1 cellular context compared by ENCODE assay signal in the genomic region with DNA sequence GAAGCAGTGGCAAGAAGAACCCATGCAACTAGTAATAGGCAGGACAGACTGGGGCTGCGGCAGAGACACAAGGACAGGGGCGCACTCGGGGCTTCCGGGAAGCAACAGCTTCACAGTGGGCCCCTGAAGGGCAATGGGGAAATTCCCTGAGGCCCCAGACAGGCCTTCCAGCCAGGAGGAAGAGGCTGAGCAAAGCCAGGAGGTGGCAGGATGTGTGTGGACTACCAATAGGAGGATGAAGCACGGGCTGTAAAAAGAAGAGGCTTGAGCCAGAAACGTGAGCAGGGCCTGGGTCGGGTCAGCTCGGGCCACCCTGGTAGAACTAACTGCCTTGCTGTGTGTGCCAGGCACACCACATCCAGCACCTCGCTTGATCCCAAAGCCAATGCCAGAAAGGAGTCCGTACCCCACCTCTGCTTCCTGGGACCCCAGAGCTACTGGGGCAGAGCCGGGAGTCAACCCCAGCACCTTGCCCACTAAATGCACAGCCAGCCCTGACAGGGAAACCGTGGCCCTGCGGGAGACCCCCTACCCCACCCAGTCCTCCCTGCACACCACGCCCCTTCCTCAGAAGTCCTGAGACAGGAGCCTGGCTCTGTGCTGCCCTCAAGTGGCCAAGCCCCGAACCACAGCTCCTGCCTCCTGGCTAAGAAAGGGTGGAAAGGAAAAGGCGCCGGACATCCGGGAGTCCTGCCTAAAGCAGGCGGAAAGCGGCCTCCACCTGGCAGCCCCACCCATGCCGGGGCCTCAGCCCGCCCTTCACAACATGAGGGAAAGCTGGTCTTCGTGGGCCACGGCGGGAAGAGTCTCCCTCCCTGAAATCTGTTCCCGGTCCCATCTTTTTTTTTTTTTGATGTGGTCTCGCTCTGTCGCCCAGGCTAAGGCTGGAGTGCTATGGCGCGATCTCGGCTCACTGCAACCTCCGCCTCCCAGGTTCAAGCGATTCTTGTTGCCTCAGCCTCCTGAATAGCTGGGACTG.
TF ChIP-seq lines count a peak whose summit lies in the region.

No MANE protein-coding gene starts in this region.

TF ChIP-seq in K562, 482 proteins besides CTCF, POLR2A, EP300 and RAD21 (continued from another document and continues in another):
- TF ChIP-seq TFE3 (CRISPR knock-in tag; IDR thresholded peaks at IDR 0.05) (no peak), SPI1 (IDR thresholded peaks at IDR 0.05; ENCODE audit: borderline replicate concordance, low read depth, low read length) (no peak), ETV5 (CRISPR knock-in tag; IDR thresholded peaks at IDR 0.05; ENCODE audit: low read depth) (peak; percentile 85), YBX1 (IDR thresholded peaks at IDR 0.05) (no peak), TBL1XR1 (IDR thresholded peaks at IDR 0.05; ENCODE audit: low read length in 2 of 2) (peak in 1 of 2 experiments; percentile 73; a peak in 1 of 4 replicates), ZBTB40 (IDR thresholded peaks at IDR 0.05) (peak; percentile 77), ZBTB40 (CRISPR knock-in tag; IDR thresholded peaks at IDR 0.05) (no peak), NR4A1 (CRISPR knock-in tag; IDR thresholded peaks at IDR 0.05) (no peak), NR4A1 (tag; IDR thresholded peaks at IDR 0.05) (no peak), RBM15 (IDR thresholded peaks at IDR 0.05; ENCODE audit: insufficient read depth, low read length) (no peak), HLTF (IDR thresholded peaks at IDR 0.05) (no peak), ZNF699 (CRISPR knock-in tag; IDR thresholded peaks at IDR 0.05; ENCODE audit: insufficient replicate concordance) (no peak), JUND (IDR thresholded peaks at IDR 0.05; ENCODE audit: borderline replicate concordance, low read depth, low read length) (peak; percentile 60; the same call in 1 of the 2 replicates), JUND (tag; IDR thresholded peaks at IDR 0.05; ENCODE audit: borderline replicate concordance, low read depth, low read length) (no peak; the same call in 2 of the 3 replicates), PHB2 (IDR thresholded peaks at IDR 0.05; ENCODE audit: low read depth) (no peak), ZNF407 (IDR thresholded peaks at IDR 0.05; ENCODE audit: low read depth) (no peak), NCOA1 (IDR thresholded peaks at IDR 0.05; ENCODE audit: low read depth) (no peak)
- TF ChIP-seq, protein P1, sequence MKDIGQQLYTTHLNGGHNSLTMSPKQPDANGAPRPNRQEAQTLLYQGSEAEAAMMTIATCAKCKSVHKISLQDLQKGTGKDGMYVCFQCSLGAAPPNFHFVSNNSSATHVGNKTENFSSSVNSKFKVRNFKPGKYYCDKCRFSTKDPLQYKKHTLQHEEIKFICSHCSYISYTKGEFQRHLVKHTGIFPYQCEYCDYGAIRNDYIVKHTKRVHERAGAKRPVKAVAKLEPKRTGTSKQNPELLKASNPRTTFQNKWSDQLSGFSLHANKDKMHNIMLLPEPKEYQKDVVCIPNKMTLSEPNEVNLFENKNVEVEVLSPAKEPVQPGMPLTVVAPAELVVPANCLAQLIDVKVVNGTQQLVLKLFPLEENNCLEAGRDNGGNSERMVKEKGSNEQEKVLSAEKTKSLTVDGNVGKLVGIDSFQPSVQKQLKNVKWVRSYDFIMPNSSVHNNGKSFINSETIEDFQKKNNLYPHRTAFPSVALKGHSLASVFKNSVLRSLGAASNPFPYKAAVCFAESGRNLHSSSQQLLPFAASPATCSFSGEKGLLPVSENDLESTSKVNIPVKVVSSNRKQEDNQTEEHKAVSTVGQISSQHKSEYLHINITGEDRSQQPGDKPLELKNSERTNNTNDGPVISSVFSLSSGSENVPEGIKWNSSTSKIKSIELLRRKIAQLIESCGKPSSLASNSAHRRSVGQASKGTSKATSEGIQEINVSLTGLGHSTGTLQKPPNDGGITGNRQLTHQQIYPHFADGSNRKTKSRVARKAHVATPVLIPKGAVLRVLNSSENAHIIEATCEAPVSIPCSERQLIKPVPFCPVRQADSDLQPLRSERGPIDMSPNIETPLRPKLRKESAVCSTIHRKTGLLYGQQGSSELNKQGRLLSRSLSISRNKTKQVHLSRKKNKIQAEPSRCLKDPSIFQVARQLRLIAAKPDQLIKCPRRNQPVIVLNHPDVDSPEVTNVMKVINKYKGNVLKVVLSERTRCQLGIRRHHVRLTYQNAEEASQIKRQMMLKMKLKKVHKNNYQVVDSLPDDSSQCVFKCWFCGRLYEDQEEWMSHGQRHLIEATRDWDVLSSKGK (CRISPR knock-in tag; IDR thresholded peaks at IDR 0.05), result no peak
- TF ChIP-seq, protein P2, sequence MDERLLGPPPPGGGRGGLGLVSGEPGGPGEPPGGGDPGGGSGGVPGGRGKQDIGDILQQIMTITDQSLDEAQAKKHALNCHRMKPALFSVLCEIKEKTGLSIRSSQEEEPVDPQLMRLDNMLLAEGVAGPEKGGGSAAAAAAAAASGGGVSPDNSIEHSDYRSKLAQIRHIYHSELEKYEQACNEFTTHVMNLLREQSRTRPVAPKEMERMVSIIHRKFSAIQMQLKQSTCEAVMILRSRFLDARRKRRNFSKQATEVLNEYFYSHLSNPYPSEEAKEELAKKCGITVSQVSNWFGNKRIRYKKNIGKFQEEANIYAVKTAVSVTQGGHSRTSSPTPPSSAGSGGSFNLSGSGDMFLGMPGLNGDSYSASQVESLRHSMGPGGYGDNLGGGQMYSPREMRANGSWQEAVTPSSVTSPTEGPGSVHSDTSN (CRISPR knock-in tag; IDR thresholded peaks at IDR 0.05; ENCODE audit: low read depth), result no peak
- TF ChIP-seq, protein P2 (tag; conservative IDR thresholded peaks at IDR 0.05; ENCODE audit: low read depth), result no peak
